ENCODE assay signal across 15 cellular contexts in the genomic region with DNA sequence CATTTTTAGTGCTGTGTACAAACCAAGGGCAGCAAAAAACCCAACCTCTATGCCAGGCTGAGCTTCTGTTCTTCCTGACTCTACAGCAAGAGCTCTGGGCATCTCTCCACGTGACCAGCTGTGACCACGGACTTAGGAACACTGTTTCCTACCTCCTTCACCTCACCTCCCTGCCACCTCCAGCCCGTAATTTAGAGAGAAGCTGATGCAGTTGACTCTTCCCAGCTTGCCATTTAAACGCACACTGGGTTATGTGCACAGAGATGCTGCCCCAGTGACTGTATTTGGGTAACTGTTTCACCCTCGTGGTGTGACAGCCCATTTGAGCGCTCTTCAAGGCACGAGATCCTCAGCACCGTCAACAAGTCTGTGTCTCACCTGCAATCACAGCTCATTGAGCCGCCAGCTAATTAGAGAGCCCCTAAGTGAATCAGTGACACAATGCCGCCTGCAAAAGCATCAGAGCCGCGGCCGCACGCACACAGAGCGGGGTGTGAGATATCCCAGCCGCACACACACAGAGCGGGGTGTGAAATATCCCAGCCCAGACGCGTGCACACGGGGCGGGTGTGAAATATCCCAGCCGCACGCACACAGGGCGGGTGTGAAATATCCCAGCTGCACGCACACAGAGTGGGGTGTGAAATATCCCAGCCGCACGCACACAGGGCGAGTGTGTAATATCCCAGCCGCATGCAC.
"Had no signal": no experiment of that assay in that cellular context is flagged by ENCODE, and none has a peak within 500 bp of the region (broad histone marks: within the 10 kb centered on the region; RNA-seq: fewer than 3 reads in every experiment).

No MANE protein-coding gene starts in this region.

- H3K27ac ChIP-seq: gastrocnemius medialis had no signal

- H3K9me3 ChIP-seq: gastrocnemius medialis had no signal

- H3K27me3 ChIP-seq: gastrocnemius medialis had no signal

- H3K36me3 ChIP-seq: gastrocnemius medialis had no signal

- ATAC-seq: activated CD8-positive, alpha-beta T cell treated with anti-CD3 and anti-CD28 coated beads, Interleukin-2, amount 10 ng/mL, durations not matched to agents 7 days and 5 days; gastrocnemius medialis; stimulated activated naive CD8-positive, alpha-beta T cell treated with anti-CD3 and anti-CD28 coated beads, Interleukin-15, amount 100 ng/mL, for 72 hours; T-cell had no signal

- H3K4me1 ChIP-seq: gastrocnemius medialis had no signal

- DNase-seq: activated CD4-positive, alpha-beta T cell treated with anti-CD3 and anti-CD28 coated beads for 4 hours; activated CD8-positive, alpha-beta memory T cell treated with anti-CD3 and anti-CD28 coated beads, Interleukin-2, amount 50 U/mL, for 48 hours; activated CD8-positive, alpha-beta T cell treated with anti-CD3 and anti-CD28 coated beads, Interleukin-2, amount 10 ng/mL, durations not matched to agents 7 days and 5 days; activated naive CD4-positive, alpha-beta T cell treated with anti-CD3 and anti-CD28 coated beads for 36 hours; central memory CD4-positive, alpha-beta T cell; cortex of kidney; effector CD8-positive, alpha-beta T cell; gastrocnemius medialis; midbrain; occipital lobe; stimulated activated CD4-positive, alpha-beta T cell treated with anti-CD3 and anti-CD28 coated beads, Interleukin-15, amount 100 ng/mL, for 24 hours; stimulated activated CD4-positive, alpha-beta T cell treated with anti-CD3 and anti-CD28 coated beads, Interleukin-4, amount 100 ng/mL, for 24 hours; stimulated activated naive CD8-positive, alpha-beta T cell treated with anti-CD3 and anti-CD28 coated beads, Interleukin-15, amount 100 ng/mL, for 72 hours; T-cell; T1000 had no signal

- H3K4me3 ChIP-seq: gastrocnemius medialis had no signal
